In genomic region chr5:26847041-26847736, GRCh38 we compare ENCODE assay signal across 17 cellular contexts.
DNase-seq lines count a peak whose midpoint lies in the region; ATAC-seq lines count a peak whose summit lies in the region.
"Had no signal": no experiment of that assay in that cellular context is flagged by ENCODE, and none has a peak within 500 bp of the region (broad histone marks: within the 10 kb centered on the region; RNA-seq: fewer than 3 reads in every experiment).

No MANE protein-coding gene starts in this region.

- no peaks in the 10 kb centered on the region for H3K4me1 Mint-ChIP-seq in CD8-positive, alpha-beta memory T cell
- H3K4me1 Mint-ChIP-seq: activated B cell treated with CpG ODN at 0.5 μM for 24 hours; activated naive CD4-positive, alpha-beta T cell treated with anti-CD3 and anti-CD28 coated beads, Interleukin-2, amount 50 U/mL, for 24 hours; CD4-positive, alpha-beta memory T cell; stimulated activated naive CD8-positive, alpha-beta T cell treated with anti-CD3 and anti-CD28 coated beads, Interleukin-15, amount 100 ng/mL, for 72 hours had no signal

- H3K36me3 ChIP-seq in SJCRH30 (0 out of 2 replicates have a peak, but pooled peaks cover 2% of the 10 kb centered on the region), mesendoderm (ENCODE audit: control insufficient read depth, insufficient read depth, low read length) (no peaks in the 10 kb centered on the region)
- no peaks in the 10 kb centered on the region for H3K36me3 ChIP-seq in CD8-positive, alpha-beta memory T cell (ENCODE audit: insufficient read depth, low read length)
- H3K36me3 ChIP-seq: cardiac muscle cell had no signal

- H2BK5ac ChIP-seq in mesendoderm (ENCODE audit: low read length): no peak overlapping the region

- no peak overlapping the region for H3K9ac ChIP-seq in mesendoderm (ENCODE audit: low read length)

- H3K4me3 ChIP-seq in SJCRH30 (peak overlapping the region; percentile 57), mesendoderm (ENCODE audit: low read length) (no peak overlapping the region)
- H3K4me3 ChIP-seq in CD8-positive, alpha-beta memory T cell (ENCODE audit: low read length): no peak overlapping the region
- H3K4me3 ChIP-seq: cardiac muscle cell had no signal

- H3K36me3 Mint-ChIP-seq in CD8-positive, alpha-beta memory T cell: no peaks in the 10 kb centered on the region
- H3K36me3 Mint-ChIP-seq: activated naive CD4-positive, alpha-beta T cell treated with anti-CD3 and anti-CD28 coated beads, Interleukin-2, amount 50 U/mL, for 24 hours; CD4-positive, alpha-beta memory T cell had no signal

- intact Hi-C loops in head of caudate nucleus (cut with DNase I): no loop called here

- H3K27ac Mint-ChIP-seq in CD8-positive, alpha-beta memory T cell: peak overlapping the region in 1 of 8 donors; percentile 93
- H3K27ac Mint-ChIP-seq: activated B cell treated with CpG ODN at 0.5 μM for 24 hours; activated naive CD4-positive, alpha-beta T cell treated with anti-CD3 and anti-CD28 coated beads, Interleukin-2, amount 50 U/mL, for 24 hours; CD4-positive, alpha-beta memory T cell; stimulated activated naive CD8-positive, alpha-beta T cell treated with anti-CD3 and anti-CD28 coated beads, Interleukin-15, amount 100 ng/mL, for 72 hours had no signal

- no peak overlapping the region for H2BK120ac ChIP-seq in mesendoderm (ENCODE audit: low read depth, low read length)

- H4K5ac ChIP-seq in mesendoderm (ENCODE audit: low read length): no peak overlapping the region

- no peaks in the 10 kb centered on the region for H3K27me3 Mint-ChIP-seq in CD8-positive, alpha-beta memory T cell
- H3K27me3 Mint-ChIP-seq: activated B cell treated with CpG ODN at 0.5 μM for 24 hours; activated naive CD4-positive, alpha-beta T cell treated with anti-CD3 and anti-CD28 coated beads, Interleukin-2, amount 50 U/mL, for 24 hours; CD4-positive, alpha-beta memory T cell; stimulated activated naive CD8-positive, alpha-beta T cell treated with anti-CD3 and anti-CD28 coated beads, Interleukin-15, amount 100 ng/mL, for 72 hours had no signal

- H3K9me3 ChIP-seq in SJCRH30 (replicated peaks): no peaks in the 10 kb centered on the region; the same call in 1 of the 2 replicates
- H3K9me3 ChIP-seq in CD8-positive, alpha-beta memory T cell (ENCODE audit: low read length): peaks cover 8% of the 10 kb centered on the region

- H3K27ac ChIP-seq in SJCRH30 (peak overlapping the region; percentile 88), mesendoderm (ENCODE audit: low read depth, low read length) (no peak overlapping the region)
- no peak overlapping the region for H3K27ac ChIP-seq in CD8-positive, alpha-beta memory T cell (ENCODE audit: low read depth, low read length)
- H3K27ac ChIP-seq: cardiac muscle cell, HL-60 had no signal

- H3K56ac ChIP-seq in mesendoderm (ENCODE audit: low read length): no peak overlapping the region

- no peak overlapping the region for H3K23ac ChIP-seq in mesendoderm (ENCODE audit: low read length)

- no peak overlapping the region for H3K4me3 Mint-ChIP-seq in CD8-positive, alpha-beta memory T cell
- H3K4me3 Mint-ChIP-seq: activated B cell treated with CpG ODN at 0.5 μM for 24 hours; activated naive CD4-positive, alpha-beta T cell treated with anti-CD3 and anti-CD28 coated beads, Interleukin-2, amount 50 U/mL, for 24 hours; CD4-positive, alpha-beta memory T cell; stimulated activated naive CD8-positive, alpha-beta T cell treated with anti-CD3 and anti-CD28 coated beads, Interleukin-15, amount 100 ng/mL, for 72 hours had no signal

- POLR2A ChIA-PET in CD8-positive, alpha-beta memory T cell (lab: Charles Lee): no interaction called here

- H3K4ac ChIP-seq in mesendoderm (ENCODE audit: low read depth, low read length): no peak overlapping the region

- no peak overlapping the region for H2AK5ac ChIP-seq in mesendoderm (ENCODE audit: low read length)

- peaks cover 4 to 31% (median 16%) of the 10 kb centered on the region in 5 donors for H3K9me3 Mint-ChIP-seq in CD8-positive, alpha-beta memory T cell

- no CpG with 5 or more reads among the region's 14 CpGs for WGBS in mesendoderm (ENCODE audit: extremely low coverage, insufficient coverage, low lambda C conversion rate)

- DNase-seq in DMS53 (lab: John Stamatoyannopoulos, UW) (peak; percentile 88), HuH-7 (ENCODE audit: low spot score) (peak; percentile 23), SJCRH30 (peak; percentile 52 to 78), mesendoderm (peak; percentile 9), head of caudate nucleus (no peak)
- no peak for DNase-seq in CD8-positive, alpha-beta memory T cell
- DNase-seq: activated B cell treated with CpG ODN at 0.5 μM for 24 hours; GOT3; NCI-H510A; Right ventricle myocardium superior; small intestine; stimulated activated naive CD8-positive, alpha-beta T cell treated with anti-CD3 and anti-CD28 coated beads, Interleukin-15, amount 100 ng/mL, for 72 hours had no signal

- H3K18ac ChIP-seq in mesendoderm (ENCODE audit: low read length): no peak overlapping the region

- H3K4me1 ChIP-seq in SJCRH30 (peaks cover 14% of the 10 kb centered on the region), mesendoderm (ENCODE audit: control insufficient read depth, low read depth, low read length) (no peaks in the 10 kb centered on the region)
- H3K4me1 ChIP-seq in CD8-positive, alpha-beta memory T cell (ENCODE audit: insufficient read depth, low read length): no peaks in the 10 kb centered on the region

- H3K27me3 ChIP-seq in SJCRH30: no peaks in the 10 kb centered on the region
- H3K27me3 ChIP-seq in mesendoderm (ENCODE audit: insufficient read depth, low read length, poor library complexity): no peaks in the 10 kb centered on the region
- H3K27me3 ChIP-seq in CD8-positive, alpha-beta memory T cell (ENCODE audit: insufficient read depth, low read length, poor library complexity, severe bottlenecking): no peaks in the 10 kb centered on the region
- H3K27me3 ChIP-seq: cardiac muscle cell had no signal

- no peaks in the 10 kb centered on the region for H3K79me2 ChIP-seq in mesendoderm (ENCODE audit: control insufficient read depth, insufficient read depth, low read length)

- no peaks in the 10 kb centered on the region for H3K79me1 ChIP-seq in mesendoderm (ENCODE audit: low read length)

- no peak for ATAC-seq in HG03432 (IDR thresholded peaks at IDR 0.05; ENCODE audit: unreplicated experiment)
- ATAC-seq: stimulated activated naive CD8-positive, alpha-beta T cell treated with anti-CD3 and anti-CD28 coated beads, Interleukin-15, amount 100 ng/mL, for 72 hours had no signal

- H2BK15ac ChIP-seq in mesendoderm (replicated peaks; ENCODE audit: low read depth): no peak overlapping the region

- H3K4me2 ChIP-seq in mesendoderm (ENCODE audit: low read length): no peak overlapping the region

- CTCF ChIA-PET in CD8-positive, alpha-beta memory T cell (lab: Charles Lee): no interaction called here

- H4K8ac ChIP-seq in mesendoderm (ENCODE audit: low read depth, low read length): no peak overlapping the region

Comparison
In these comparisons a context has a peak if more than half of its experiments do, and no peak if none do; other contexts are left out.
1. DNase-seq: peak in DMS53 (single experiment), HuH-7 (single experiment), SJCRH30 (2 of 2) and mesendoderm (single experiment); none in head of caudate nucleus (0 of 42) and CD8-positive, alpha-beta memory T cell (0 of 5).